In genomic region chr17:996554-997344, GRCh38 we compare ENCODE assay signal across 8 cellular contexts. TPM values are rescaled to one million over a fixed set of nuclear protein-coding genes. Genes with fewer than 3 reads are reported as not detected.
DNase-seq lines count a peak whose midpoint lies in the region; ATAC-seq and TF ChIP-seq lines count a peak whose summit lies in the region.

Gene TIMM22, plus strand, starts transcription at chr17:997129. Its CDS starts 14 bp downstream, at chr17:997143.

- H3K4me1 ChIP-seq in DND-41 (ENCODE audit: insufficient read depth, low read length) = peaks cover 29% of the 10 kb centered on the region
- peaks cover 18% of the 10 kb centered on the region for H3K4me1 ChIP-seq in KMS-11 (ENCODE audit: low read depth, poor library complexity, severe bottlenecking)
- peaks cover 32% of the 10 kb centered on the region for H3K4me1 ChIP-seq in Panc1 (ENCODE audit: control insufficient read depth, insufficient read depth, low read length)
- H3K4me1 ChIP-seq in muscle layer of duodenum (ENCODE audit: control insufficient read depth in 1 of 2, insufficient read depth in 2 of 2, low read length in 2 of 2) = peaks cover 17 to 34% of the 10 kb centered on the region in 2 donors

- H3K27ac ChIP-seq in DND-41 (ENCODE audit: low read length) (peak within 1 kb of the TSS; percentile 99), KMS-11 (peak within 1 kb of the TSS; percentile 58), Panc1 (ENCODE audit: low read length) (peak within 1 kb of the TSS; percentile 82), muscle layer of duodenum (ENCODE audit: low read length) (peak within 1 kb of the TSS; percentile 93)

- H3K9me3 Mint-ChIP-seq in activated T-cell treated with anti-CD3 and anti-CD28 coated beads, Interleukin-2, amount 50 U/mL, for 4 hours = no peaks in the 10 kb centered on the region

- H3K79me2 ChIP-seq in DND-41 (ENCODE audit: insufficient read depth, low read length) (peaks cover 33% of the 10 kb centered on the region), KMS-11 (ENCODE audit: insufficient read depth, low read depth) (peaks cover 14% of the 10 kb centered on the region)

- H3K4me2 ChIP-seq in DND-41 (ENCODE audit: insufficient read depth, low read length) (peak within 1 kb of the TSS; percentile 84), KMS-11 (peak within 1 kb of the TSS; percentile 54)

- intact Hi-C loops in Panc1 (cut with micrococcal nuclease; ENCODE audit: unreplicated experiment) = no loop called here

- H3K36me3 Mint-ChIP-seq in activated T-cell treated with anti-CD3 and anti-CD28 coated beads, Interleukin-2, amount 50 U/mL, for 4 hours (ENCODE audit: insufficient read depth) = peaks cover 17% of the 10 kb centered on the region

- POLR2A ChIA-PET in Panc1 (lab: Charles Lee) = interaction anchor here (0.7 kb wide), 1 partner anchor 329 kb away, joined by 11 read pairs; no protein-coding TSS in a partner anchor

- H2AFZ ChIP-seq in DND-41 (ENCODE audit: low read depth, low read length) (peak within 1 kb of the TSS; percentile 98), KMS-11 (ENCODE audit: low read depth) (peak within 1 kb of the TSS; percentile 78)

- TF ChIP-seq CTCF in DND-41 (IDR thresholded peaks at IDR 0.05; ENCODE audit: borderline replicate concordance, extremely low read depth, low read length, poor library complexity, severe bottlenecking) (peak; percentile 94), KMS-11 (conservative IDR thresholded peaks at IDR 0.05; ENCODE audit: low read depth, low read length) (peak; percentile 58), Panc1 (IDR thresholded peaks at IDR 0.05) (peak; percentile 100)

- H3K9ac ChIP-seq in DND-41 (ENCODE audit: low read depth, low read length) (peak within 1 kb of the TSS; percentile 94), KMS-11 (peak within 1 kb of the TSS; percentile 78)

- no TSS peak for BruUV-seq in Panc1 (replicated peaks; lab: Mats Ljungman, UMichigan)

- peak; percentile 95 for DNase-seq in DND-41
- DNase-seq in Panc1 (ENCODE audit: low read depth, low spot score) = peak; percentile 92
- peak; percentile 85 for DNase-seq in activated T-cell treated with anti-CD3 and anti-CD28 coated beads, Interleukin-2, amount 50 U/mL, for 4 hours
- peak; percentile 84 to 88 for DNase-seq in stimulated activated CD8-positive, alpha-beta memory T cell treated with anti-CD3 and anti-CD28 coated beads, Interleukin-7, amount 100 ng/mL, for 4 hours (ENCODE audit: low read depth in 2 of 2)

- H3K4me3 ChIP-seq in DND-41 (ENCODE audit: low read depth in 1 of 2, low read length in 2 of 2) = peak within 1 kb of the TSS; percentile 92 to 94
- peak within 1 kb of the TSS; percentile 21 for H3K4me3 ChIP-seq in KMS-11 (IDR thresholded peaks at IDR 0.05; ENCODE audit: insufficient read depth, low read depth, low read length)
- peak within 1 kb of the TSS; percentile 92 to 98 for H3K4me3 ChIP-seq in Panc1 (ENCODE audit: low read depth in 2 of 2, low read length in 2 of 2)
- peak within 1 kb of the TSS; percentile 95 to 100 for H3K4me3 ChIP-seq in muscle layer of duodenum (ENCODE audit: low read depth in 1 of 2, low read length in 2 of 2)

- H3K27me3 ChIP-seq in DND-41 (ENCODE audit: insufficient read depth, low read length, poor library complexity) = no peaks in the 10 kb centered on the region
- H3K27me3 ChIP-seq in KMS-11 (ENCODE audit: insufficient read depth, low read depth) = no peaks in the 10 kb centered on the region
- H3K27me3 ChIP-seq in Panc1 (ENCODE audit: control insufficient read depth, insufficient read depth, low read length) = no peaks in the 10 kb centered on the region
- H3K27me3 ChIP-seq in muscle layer of duodenum (ENCODE audit: low read depth, low read length) = no peaks in the 10 kb centered on the region

- peaks cover 22% of the 10 kb centered on the region for H3K4me1 Mint-ChIP-seq in activated T-cell treated with anti-CD3 and anti-CD28 coated beads, Interleukin-2, amount 50 U/mL, for 4 hours (ENCODE audit: low read depth)

- peak within 1 kb of the TSS; percentile 94 for H3K4me3 Mint-ChIP-seq in activated T-cell treated with anti-CD3 and anti-CD28 coated beads, Interleukin-2, amount 50 U/mL, for 4 hours

- ATAC-seq in DND-41 (ENCODE audit: insufficient read depth, low read depth) (peak; percentile 95), GM21737 (IDR thresholded peaks at IDR 0.05; ENCODE audit: unreplicated experiment) (peak; percentile 86), Panc1 (peak; percentile 94), esophagus mucosa (peak; percentile 94)
- ATAC-seq in activated T-cell treated with anti-CD3 and anti-CD28 coated beads, Interleukin-2, amount 50 U/mL, for 4 hours = peak; percentile 97 to 98

- in situ Hi-C loops in Panc1 (cut with HindIII; ENCODE audit: low pct_unique_long_range_greater_than_20kb, low sequenced_read_pairs) = no loop called here

- H3K9me3 ChIP-seq in DND-41 (ENCODE audit: insufficient read depth, low read length, severe bottlenecking) = peaks cover 19% of the 10 kb centered on the region
- no peaks in the 10 kb centered on the region for H3K9me3 ChIP-seq in Panc1 (ENCODE audit: control insufficient read depth, insufficient read depth, low read depth, low read length)
- H3K9me3 ChIP-seq in muscle layer of duodenum (ENCODE audit: control insufficient read depth in 1 of 2, low read length in 2 of 2) = no peaks in the 10 kb centered on the region

- CTCF ChIA-PET in Panc1 (lab: Charles Lee) = interaction anchor here (0.5 kb wide), 1 partner anchor 747 kb away, joined by 4 read pairs; no protein-coding TSS in a partner anchor

- H3K36me3 ChIP-seq in DND-41 (ENCODE audit: insufficient read depth, low read length) (peaks cover 26% of the 10 kb centered on the region), KMS-11 (ENCODE audit: insufficient read depth) (no peaks in the 10 kb centered on the region; the same call in 1 of the 2 replicates), Panc1 (ENCODE audit: control insufficient read depth, insufficient read depth, low read length) (peaks cover 6% of the 10 kb centered on the region), muscle layer of duodenum (ENCODE audit: control insufficient read depth in 1 of 2, insufficient read depth in 2 of 2, low read length in 2 of 2) (peaks cover 14 to 16% of the 10 kb centered on the region in 2 donors)

- no peaks in the 10 kb centered on the region for H3K27me3 Mint-ChIP-seq in activated T-cell treated with anti-CD3 and anti-CD28 coated beads, Interleukin-2, amount 50 U/mL, for 4 hours (ENCODE audit: low read depth)

- H4K20me1 ChIP-seq in DND-41 (ENCODE audit: insufficient read depth, low read length) (peaks cover 32% of the 10 kb centered on the region), KMS-11 (ENCODE audit: insufficient read depth) (no peaks in the 10 kb centered on the region)

RNA-seq across cellular contexts. Expression of gene TIMM22, which starts in this region (rescaled TPM):
- total RNA-seq in Panc1 (2021; ENCODE audit: unreplicated experiment) = 10.2 TPM
- polyA plus RNA-seq in Panc1 (2012; ENCODE audit: insufficient read length) = 10.7 TPM
- 10 to 100 TPM; 21.6 to 22.5 (median 22.1) TPM for total RNA-seq in activated T-cell treated with anti-CD3 and anti-CD28 coated beads, Interleukin-2, amount 50 U/mL, for 4 hours
- 9.4 TPM for total RNA-seq in esophagus mucosa

Comparison
In these comparisons a context has a peak if more than half of its experiments do, and no peak if none do; other contexts are left out.
1. Peak in every context shown above with its lines: DNase-seq, ATAC-seq, H3K4me3 ChIP-seq and H3K27ac ChIP-seq.
2. H3K4me3 ChIP-seq: peak in every context shown above with its lines; median percentile 98 in muscle layer of duodenum; 95 in Panc1; 93 in DND-41; 21 in KMS-11.